Comparison of ENCODE assay signal across 14 cellular contexts in the genomic region with DNA sequence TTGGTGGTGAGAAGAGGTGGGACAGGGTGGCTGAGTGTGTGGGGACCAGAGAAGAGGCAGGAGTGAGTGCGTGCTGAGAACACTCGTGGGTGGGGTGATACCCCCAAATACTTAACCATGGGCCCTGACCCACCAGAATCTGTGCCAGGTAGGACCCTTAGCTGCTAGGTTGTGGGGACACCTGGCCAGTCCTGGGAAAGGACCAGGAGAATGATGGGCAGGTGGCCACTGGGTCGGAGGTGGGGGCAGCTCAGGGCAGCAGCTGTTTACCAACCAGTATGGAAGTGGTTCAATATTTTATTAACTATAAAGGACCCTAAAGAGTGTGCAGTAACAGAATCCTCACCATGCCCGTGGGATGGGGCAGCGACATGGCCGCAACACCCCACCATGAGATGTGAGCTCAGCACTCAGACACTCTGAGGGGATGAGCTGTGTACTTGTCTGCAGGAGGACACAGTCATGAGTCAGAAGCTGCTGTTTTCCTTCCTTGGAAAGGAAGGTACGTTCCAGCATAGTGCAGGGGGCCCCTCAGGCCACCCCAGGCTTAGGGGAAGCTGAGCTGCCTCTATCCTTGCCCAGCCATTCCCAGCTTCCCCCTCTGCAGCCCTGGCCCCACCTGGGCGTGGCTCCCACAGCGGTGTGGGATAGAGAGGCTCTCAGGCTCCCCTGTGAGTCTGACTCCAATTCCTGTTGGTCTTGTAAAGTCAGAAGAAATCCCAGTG. TPM values are rescaled to one million over a fixed set of nuclear protein-coding genes. Genes with fewer than 3 reads are reported as not detected.
DNase-seq lines count a peak whose midpoint lies in the region; ATAC-seq and TF ChIP-seq lines count a peak whose summit lies in the region.
"Had no signal": no experiment of that assay in that cellular context is flagged by ENCODE, and none has a peak within 500 bp of the region (broad histone marks: within the 10 kb centered on the region; RNA-seq: fewer than 3 reads in every experiment).

No MANE protein-coding gene starts in this region.

- H3K4me3 Mint-ChIP-seq in activated T-helper 2 cell treated with anti-CD3 and anti-CD28 coated beads, Interferon-gamma antibody, Interleukin-2, Interleukin-4, amounts not matched to agents 10 μg/mL and 5 μg/mL and 100 μg/mL, durations not matched to agents 14 hours and 24 hours and 36 hours (ENCODE audit: low read depth), result no peak overlapping the region
- H3K4me3 Mint-ChIP-seq: mesothelial cell of epicardium; T-helper 1 cell treated with Interleukin-12 subunit alpha and Interleukin-12 subunit beta and Interleukin-4 antibody, amounts not matched to agents 30 μg/mL and 1 μg/mL, for 36 hours had no signal

- H3K9me3 ChIP-seq in fibroblast of lung (ENCODE audit: control insufficient read depth, insufficient read depth, low read depth, low read length), result no peaks in the 10 kb centered on the region
- H3K9me3 ChIP-seq in sigmoid colon, result no peaks in the 10 kb centered on the region
- H3K9me3 ChIP-seq: heart left ventricle, spleen had no signal

- no peaks in the 10 kb centered on the region for H3K79me2 ChIP-seq in fibroblast of lung (ENCODE audit: control insufficient read depth, insufficient read depth, low read length)

- 65 to 76% methylated on average over 9 of the region's 9 CpGs for WGBS in sigmoid colon, 2 donors

- H3K4me1 Mint-ChIP-seq in activated T-helper 2 cell treated with anti-CD3 and anti-CD28 coated beads, Interferon-gamma antibody, Interleukin-2, Interleukin-4, amounts not matched to agents 10 μg/mL and 5 μg/mL and 100 μg/mL, durations not matched to agents 14 hours and 24 hours and 36 hours (ENCODE audit: low read depth), result peaks cover 3% of the 10 kb centered on the region

- peaks cover under 1% of the 10 kb centered on the region for H3K27me3 Mint-ChIP-seq in activated T-helper 2 cell treated with anti-CD3 and anti-CD28 coated beads, Interferon-gamma antibody, Interleukin-2, Interleukin-4, amounts not matched to agents 10 μg/mL and 5 μg/mL and 100 μg/mL, durations not matched to agents 14 hours and 24 hours and 36 hours (ENCODE audit: low read depth)

- H3K36me3 ChIP-seq in fibroblast of lung (ENCODE audit: control insufficient read depth, insufficient read depth, low read length), result no peaks in the 10 kb centered on the region
- no peaks in the 10 kb centered on the region for H3K36me3 ChIP-seq in sigmoid colon
- H3K36me3 ChIP-seq in H7 (replicated peaks; ENCODE audit: control insufficient read depth, insufficient read depth, low read length), result no peaks in the 10 kb centered on the region
- H3K36me3 ChIP-seq: heart left ventricle, spleen had no signal

- no peak overlapping the region for H3K4me3 ChIP-seq in fibroblast of lung (replicated peaks in 1 of 4; ENCODE audit: control extremely low read depth in 1 of 4, insufficient read depth in 1 of 4, low read depth in 3 of 4, low read length in 4 of 4)
- H3K4me3 ChIP-seq in sigmoid colon, result no peak overlapping the region
- no peak overlapping the region for H3K4me3 ChIP-seq in H7 (ENCODE audit: insufficient read depth, low read depth, low read length)
- H3K4me3 ChIP-seq: heart left ventricle, spleen had no signal

- TF ChIP-seq EP300 in sigmoid colon (IDR thresholded peaks at IDR 0.05), result no peak

- TF ChIP-seq CTCF in RWPE1 (conservative IDR thresholded peaks at IDR 0.05; ENCODE audit: low read depth) (no peak), fibroblast of lung (conservative IDR thresholded peaks at IDR 0.05 in 1 of 2, IDR thresholded peaks at IDR 0.05 in 1 of 2; ENCODE audit: low read depth in 1 of 2, low read length in 2 of 2) (no peak), sigmoid colon (IDR thresholded peaks at IDR 0.05) (no peak)

- no peak overlapping the region for H3K4me2 ChIP-seq in fibroblast of lung (ENCODE audit: extremely low read depth, insufficient read depth, low read length)

- POLR2A ChIA-PET in RWPE1 (lab: Yijun Ruan, JAX; ENCODE audit: low non-redundant PET), result no interaction called here

- no peaks in the 10 kb centered on the region for H3K36me3 Mint-ChIP-seq in activated T-helper 2 cell treated with anti-CD3 and anti-CD28 coated beads, Interferon-gamma antibody, Interleukin-2, Interleukin-4, amounts not matched to agents 10 μg/mL and 5 μg/mL and 100 μg/mL, durations not matched to agents 14 hours and 24 hours and 36 hours (ENCODE audit: low read depth)
- H3K36me3 Mint-ChIP-seq: mesothelial cell of epicardium had no signal

- no peaks in the 10 kb centered on the region for H4K20me1 ChIP-seq in fibroblast of lung (ENCODE audit: control insufficient read depth, extremely low read depth, insufficient read depth, low read length)

- DNase-seq in GM03348 (ENCODE audit: low spot score) (peak; percentile 72), RWPE1 (ENCODE audit: low spot score) (peak; percentile 17), fibroblast of lung (ENCODE audit: low read depth in 2 of 2) (peak; percentile 40 to 83), sigmoid colon (peak; percentile 50), iPS-NIHi11 (ENCODE audit: low spot score) (no peak), H7 (no peak)
- DNase-seq in activated T-helper 2 cell treated with anti-CD3 and anti-CD28 coated beads, Interferon-gamma antibody, Interleukin-2, Interleukin-4, amounts not matched to agents 10 μg/mL and 5 μg/mL and 100 μg/mL, durations not matched to agents 14 hours and 24 hours and 36 hours (ENCODE audit: low spot score), result no peak
- DNase-seq: central memory CD4-positive, alpha-beta T cell; NCI-H510A treated with DMSO at 0.1 percent for 48 hours; spleen had no signal

- CTCF ChIA-PET in RWPE1 (lab: Yijun Ruan, JAX), result interaction anchor here (0.6 to 1.3 kb wide), 2 partner anchors 360 to 464 kb away, joined by 3 to 4 read pairs; no protein-coding TSS in a partner anchor

- no peak overlapping the region; the same call in 1 of the 2 replicates for H3K27ac ChIP-seq in RWPE1
- H3K27ac ChIP-seq in fibroblast of lung (ENCODE audit: insufficient read depth, low read length), result peak overlapping the region; percentile 86
- no peak overlapping the region for H3K27ac ChIP-seq in sigmoid colon
- H3K27ac ChIP-seq: spleen had no signal

- H3K9me3 Mint-ChIP-seq in activated T-helper 2 cell treated with anti-CD3 and anti-CD28 coated beads, Interferon-gamma antibody, Interleukin-2, Interleukin-4, amounts not matched to agents 10 μg/mL and 5 μg/mL and 100 μg/mL, durations not matched to agents 14 hours and 24 hours and 36 hours, result no peaks in the 10 kb centered on the region
- H3K9me3 Mint-ChIP-seq: mesothelial cell of epicardium; T-helper 1 cell treated with Interleukin-12 subunit alpha and Interleukin-12 subunit beta and Interleukin-4 antibody, amounts not matched to agents 30 μg/mL and 1 μg/mL, for 36 hours had no signal

- no peak for TF ChIP-seq POLR2A in sigmoid colon (IDR thresholded peaks at IDR 0.05)

- intact Hi-C loops in sigmoid colon (cut with DNase I), result loop anchor here (10.0 kb wide), 1 partner anchor 826 kb away; the partner anchor contains the start of gene AXDND1
- intact Hi-C loops in activated T-helper 2 cell treated with anti-CD3 and anti-CD28 coated beads, Interferon-gamma antibody, Interleukin-2, Interleukin-4, amounts not matched to agents 10 μg/mL and 5 μg/mL and 100 μg/mL, durations not matched to agents 14 hours and 24 hours and 36 hours (cut with micrococcal nuclease), result no loop called here

- H3K27ac Mint-ChIP-seq in activated T-helper 2 cell treated with anti-CD3 and anti-CD28 coated beads, Interferon-gamma antibody, Interleukin-2, Interleukin-4, amounts not matched to agents 10 μg/mL and 5 μg/mL and 100 μg/mL, durations not matched to agents 14 hours and 24 hours and 36 hours, result no peak overlapping the region
- H3K27ac Mint-ChIP-seq: mesothelial cell of epicardium; T-helper 1 cell treated with Interleukin-12 subunit alpha and Interleukin-12 subunit beta and Interleukin-4 antibody, amounts not matched to agents 30 μg/mL and 1 μg/mL, for 36 hours had no signal

- H3K27me3 ChIP-seq in fibroblast of lung (ENCODE audit: control insufficient read depth, insufficient read depth, low read length), result no peaks in the 10 kb centered on the region
- no peaks in the 10 kb centered on the region for H3K27me3 ChIP-seq in sigmoid colon
- H3K27me3 ChIP-seq in H7 (ENCODE audit: control insufficient read depth, insufficient read depth, low read length), result no peaks in the 10 kb centered on the region; the same call in 1 of the 2 replicates
- H3K27me3 ChIP-seq: heart left ventricle, spleen had no signal

- no peak overlapping the region for H3K9ac ChIP-seq in fibroblast of lung (ENCODE audit: insufficient read depth, low read length)

- H3K4me1 ChIP-seq in fibroblast of lung (ENCODE audit: control insufficient read depth, extremely low read depth, insufficient read depth, low read length) (peaks cover 44% of the 10 kb centered on the region), sigmoid colon (peaks cover 0 to 26% (median 18%) of the 10 kb centered on the region in 4 donors)

- H2AFZ ChIP-seq in fibroblast of lung (ENCODE audit: low read length), result no peak overlapping the region

- ATAC-seq in GM18517 (IDR thresholded peaks at IDR 0.05; ENCODE audit: unreplicated experiment), result no peak

RNA-seq across cellular contexts. Expression of gene TEX35, which starts 25.4 kb away (rescaled TPM):
- total RNA-seq in fibroblast of lung (not detected in 2 replicates), sigmoid colon (not detected)
- polyA plus RNA-seq in fibroblast of lung (0.06 and 0.24 TPM in 2 replicates), sigmoid colon (not detected)
- 0.07 and 0.14 TPM in 2 replicates for polyA plus RNA-seq in fibroblast of lung (2012)
- not detected in 2 replicates for polyA minus RNA-seq in fibroblast of lung (ENCODE audit: low replicate concordance)
- total RNA-seq in H7 (2014; rRNA removed; shearing (Covaris generic)), result not detected in 2 replicates
- total RNA-seq in activated T-helper 2 cell treated with anti-CD3 and anti-CD28 coated beads, Interferon-gamma antibody, Interleukin-2, Interleukin-4, amounts not matched to agents 10 μg/mL and 5 μg/mL and 100 μg/mL, durations not matched to agents 14 hours and 24 hours and 36 hours, result not detected in 2 replicates
- total RNA-seq: heart left ventricle, mesothelial cell of epicardium, spleen had no signal
- polyA plus RNA-seq: heart left ventricle had no signal

RNA-seq across cellular contexts. Expression of gene CLEC20A, which starts 41.6 kb away (rescaled TPM):
- not detected in 2 replicates for total RNA-seq in fibroblast of lung
- not detected in 2 replicates for polyA plus RNA-seq in fibroblast of lung
- polyA plus RNA-seq in fibroblast of lung (2012), result not detected in 2 replicates
- not detected in 2 replicates for polyA minus RNA-seq in fibroblast of lung (ENCODE audit: low replicate concordance)
- not detected for total RNA-seq in sigmoid colon
- polyA plus RNA-seq in sigmoid colon, result 1 to 10 TPM in 1 of 3 donors, not detected in 2; 1.3 TPM
- total RNA-seq in H7 (2014; rRNA removed; shearing (Covaris generic)), result not detected in 2 replicates
- total RNA-seq in activated T-helper 2 cell treated with anti-CD3 and anti-CD28 coated beads, Interferon-gamma antibody, Interleukin-2, Interleukin-4, amounts not matched to agents 10 μg/mL and 5 μg/mL and 100 μg/mL, durations not matched to agents 14 hours and 24 hours and 36 hours, result not detected in 2 replicates
- total RNA-seq: mesothelial cell of epicardium had no signal
- polyA plus RNA-seq: heart left ventricle had no signal

Comparison
In these comparisons a context has a peak if more than half of its experiments do, and no peak if none do; other contexts are left out.
1. DNase-seq: peak in GM03348 (single experiment), RWPE1 (single experiment), fibroblast of lung (2 of 2) and sigmoid colon (single experiment); none in iPS-NIHi11 (single experiment), H7 (single experiment) and activated T-helper 2 cell treated with anti-CD3 and anti-CD28 coated beads, Interferon-gamma antibody, Interleukin-2, Interleukin-4, amounts not matched to agents 10 μg/mL and 5 μg/mL and 100 μg/mL, durations not matched to agents 14 hours and 24 hours and 36 hours (single experiment).